14 cellular contexts compared by ENCODE assay signal in the genomic region with DNA sequence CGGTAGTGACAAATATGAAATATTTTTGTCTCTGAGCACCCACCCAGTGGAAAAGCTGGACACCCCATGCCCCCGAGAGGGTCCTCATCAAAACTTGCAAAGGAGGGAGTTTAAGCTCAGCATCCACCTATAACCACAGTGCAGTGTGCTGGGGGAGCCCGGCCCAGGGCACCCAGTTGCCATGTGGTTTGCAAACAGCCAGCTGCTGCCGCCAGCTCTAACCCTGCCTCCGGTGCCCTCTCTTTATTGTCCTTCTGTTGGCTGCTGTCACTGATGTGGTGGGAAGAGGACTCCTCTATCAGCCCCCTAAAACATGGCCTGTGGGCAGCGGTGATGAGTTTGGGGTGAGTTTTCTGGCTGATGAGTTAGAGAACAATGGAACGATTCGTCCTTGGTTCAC.
"Had no signal": no experiment of that assay in that cellular context is flagged by ENCODE, and none has a peak within 500 bp of the region (broad histone marks: within the 10 kb centered on the region; RNA-seq: fewer than 3 reads in every experiment).

No MANE protein-coding gene starts in this region.

- H3K27ac ChIP-seq: right atrium auricular region, transverse colon had no signal

- H3K36me3 ChIP-seq: right atrium auricular region, transverse colon had no signal

- H3K4me3 Mint-ChIP-seq: activated B cell treated with CpG ODN at 0.5 μM for 24 hours; activated CD8-positive, alpha-beta T cell treated with anti-CD3 and anti-CD28 coated beads for 36 hours; activated naive CD8-positive, alpha-beta T cell; activated T-helper 1 cell treated with anti-CD3 and anti-CD28 coated beads, Interleukin-12 subunit alpha, Interleukin-12 subunit beta, Interleukin-2, Interleukin-4 antibody, amounts not matched to agents 30 ng/mL and 10 ng/mL and 1 ng/mL, durations not matched to agents 14 hours and 24 hours and 36 hours; effector memory CD8-positive, alpha-beta T cell; nephron progenitor cell had no signal

- H3K9me3 ChIP-seq: right atrium auricular region, SK-N-SH, transverse colon had no signal

- H3K27ac Mint-ChIP-seq: activated B cell treated with CpG ODN at 0.5 μM for 24 hours; activated CD8-positive, alpha-beta T cell treated with anti-CD3 and anti-CD28 coated beads for 36 hours; activated naive CD8-positive, alpha-beta T cell; activated T-helper 1 cell treated with anti-CD3 and anti-CD28 coated beads, Interleukin-12 subunit alpha, Interleukin-12 subunit beta, Interleukin-2, Interleukin-4 antibody, amounts not matched to agents 30 ng/mL and 10 ng/mL and 1 ng/mL, durations not matched to agents 14 hours and 24 hours and 36 hours; effector memory CD8-positive, alpha-beta T cell; nephron progenitor cell; progenitor cell of endocrine pancreas had no signal

- DNase-seq: activated B cell treated with CpG ODN at 0.5 μM for 24 hours; activated CD4-positive, alpha-beta T cell treated with anti-CD3 and anti-CD28 coated beads for 48 hours; activated CD8-positive, alpha-beta T cell treated with anti-CD3 and anti-CD28 coated beads for 36 hours; activated gamma-delta T cell treated with Interleukin-2 at 50 U/mL for 16 hours; dermis blood vessel endothelial cell; effector memory CD8-positive, alpha-beta T cell; nephron progenitor cell; SK-N-SH; stimulated activated naive CD8-positive, alpha-beta T cell treated with anti-CD3 and anti-CD28 coated beads, Interleukin-15, Interleukin-2, amounts not matched to agents 100 U/mL and 50 U/mL, for 24 hours; transverse colon had no signal

- H3K27me3 ChIP-seq: right atrium auricular region, transverse colon had no signal

- H3K9me2 ChIP-seq: SK-N-SH had no signal

- H3K4me1 Mint-ChIP-seq: nephron progenitor cell had no signal

- ATAC-seq: activated CD8-positive, alpha-beta T cell treated with anti-CD3 and anti-CD28 coated beads for 36 hours; effector memory CD8-positive, alpha-beta T cell; stimulated activated naive CD8-positive, alpha-beta T cell treated with anti-CD3 and anti-CD28 coated beads, Interleukin-15, Interleukin-2, amounts not matched to agents 100 U/mL and 50 U/mL, for 24 hours had no signal

- H3K4me2 ChIP-seq: SK-N-SH had no signal

- H3K4me1 ChIP-seq: right atrium auricular region, transverse colon had no signal

- H3K9me3 Mint-ChIP-seq: activated B cell treated with CpG ODN at 0.5 μM for 24 hours; activated CD8-positive, alpha-beta T cell treated with anti-CD3 and anti-CD28 coated beads for 36 hours; activated T-helper 1 cell treated with anti-CD3 and anti-CD28 coated beads, Interleukin-12 subunit alpha, Interleukin-12 subunit beta, Interleukin-2, Interleukin-4 antibody, amounts not matched to agents 30 ng/mL and 10 ng/mL and 1 ng/mL, durations not matched to agents 14 hours and 24 hours and 36 hours; effector memory CD8-positive, alpha-beta T cell; nephron progenitor cell had no signal

- H3K4me3 ChIP-seq: right atrium auricular region, transverse colon had no signal
